ENCODE assay signal across 27 cellular contexts in genomic region chr4:7620086-7620813, GRCh38.
"Had no signal": no experiment of that assay in that cellular context is flagged by ENCODE, and none has a peak within 500 bp of the region (broad histone marks: within the 10 kb centered on the region; RNA-seq: fewer than 3 reads in every experiment).

No MANE protein-coding gene starts in this region.

- H3K27me3 Mint-ChIP-seq: activated CD4-positive, alpha-beta T cell treated with anti-CD3 and anti-CD28 coated beads, Interleukin-2, amount 10 ng/mL, durations not matched to agents 24 days and 14 days had no signal

- H3K36me3 Mint-ChIP-seq: activated CD4-positive, alpha-beta memory T cell treated with anti-CD3 and anti-CD28 coated beads for 36 hours had no signal

- H3K27ac ChIP-seq: gastrocnemius medialis, neutrophil, ovary, prostate gland, transverse colon had no signal

- H3K4me3 ChIP-seq: gastrocnemius medialis, lung, mucosa of descending colon, ovary, prostate gland, transverse colon had no signal

- H3K36me3 ChIP-seq: gastrocnemius medialis, neutrophil, ovary, prostate gland, transverse colon had no signal

- ATAC-seq: effector memory CD8-positive, alpha-beta T cell; gastrocnemius medialis; left lobe of liver; mucosa of descending colon; T-helper 17 cell had no signal

- H3K27me3 ChIP-seq: ovary, transverse colon had no signal

- H3K4me3 Mint-ChIP-seq: activated CD4-positive, alpha-beta memory T cell treated with anti-CD3 and anti-CD28 coated beads for 36 hours; activated CD4-positive, alpha-beta T cell treated with anti-CD3 and anti-CD28 coated beads, Interleukin-2, amount 10 ng/mL, durations not matched to agents 24 days and 14 days; activated T-cell treated with anti-CD3 and anti-CD28 coated beads, Interleukin-2, amount 50 U/mL, for 24 hours; effector memory CD8-positive, alpha-beta T cell; nephron; T-helper 17 cell had no signal

- H3K4me1 Mint-ChIP-seq: activated CD4-positive, alpha-beta T cell treated with anti-CD3 and anti-CD28 coated beads, Interleukin-2, amount 10 ng/mL, durations not matched to agents 24 days and 14 days had no signal

- DNase-seq: activated CD4-positive, alpha-beta memory T cell treated with anti-CD3 and anti-CD28 coated beads for 36 hours; activated CD4-positive, alpha-beta T cell treated with anti-CD3 and anti-CD28 coated beads, Interleukin-2, amount 10 ng/mL, durations not matched to agents 24 days and 14 days; activated CD4-positive, CD25-positive, alpha-beta regulatory T cell treated with anti-CD3 and anti-CD28 coated beads, Interleukin-2, amount 50 U/mL, for 72 hours; activated CD8-positive, alpha-beta memory T cell treated with anti-CD3 and anti-CD28 coated beads, Interleukin-2, amount 50 U/mL, for 48 hours; activated gamma-delta T cell treated with Interleukin-2 at 50 U/mL for 16 hours; activated naive CD4-positive, alpha-beta T cell treated with anti-CD3 and anti-CD28 coated beads, Interleukin-2, amount 50 U/mL, for 16 hours; activated T-cell treated with anti-CD3 and anti-CD28 coated beads, Interleukin-2, amount 50 U/mL, for 24 hours; amniotic stem cell; caudate nucleus; cortex of kidney; effector memory CD8-positive, alpha-beta T cell; erythroblast; gastrocnemius medialis; hippocampal formation; mucosa of descending colon; ovary; stimulated activated CD4-positive, alpha-beta T cell treated with anti-CD3 and anti-CD28 coated beads, Interleukin-15, amount 100 ng/mL, for 24 hours; stimulated activated CD4-positive, alpha-beta T cell treated with anti-CD3 and anti-CD28 coated beads, Interleukin-2, amount 100 ng/mL, for 24 hours; stimulated activated naive CD4-positive, alpha-beta T cell treated with Interleukin-2 at 50 U/mL for 16 hours; T-helper 17 cell; T1000; transverse colon had no signal

- H3K9me3 ChIP-seq: gastrocnemius medialis, mucosa of descending colon, neutrophil, ovary, prostate gland, transverse colon had no signal

- H3K9me3 Mint-ChIP-seq: activated CD4-positive, alpha-beta memory T cell treated with anti-CD3 and anti-CD28 coated beads for 36 hours; activated CD4-positive, alpha-beta T cell treated with anti-CD3 and anti-CD28 coated beads, Interleukin-2, amount 10 ng/mL, durations not matched to agents 24 days and 14 days; activated T-cell treated with anti-CD3 and anti-CD28 coated beads, Interleukin-2, amount 50 U/mL, for 24 hours; effector memory CD8-positive, alpha-beta T cell; nephron had no signal

- H3K27ac Mint-ChIP-seq: activated CD4-positive, alpha-beta memory T cell treated with anti-CD3 and anti-CD28 coated beads for 36 hours; activated CD4-positive, alpha-beta T cell treated with anti-CD3 and anti-CD28 coated beads, Interleukin-2, amount 10 ng/mL, durations not matched to agents 24 days and 14 days; activated T-cell treated with anti-CD3 and anti-CD28 coated beads, Interleukin-2, amount 50 U/mL, for 24 hours; nephron; T-helper 17 cell had no signal

- H3K4me1 ChIP-seq: gastrocnemius medialis, prostate gland, transverse colon had no signal
